ENCODE assay signal across 25 cellular contexts in genomic region chr3:99656606-99657005, GRCh38. TPM values are rescaled to one million over a fixed set of nuclear protein-coding genes. Genes with fewer than 3 reads are reported as not detected.
DNase-seq lines count a peak whose midpoint lies in the region; ATAC-seq, FAIRE-seq and TF ChIP-seq lines count a peak whose summit lies in the region.
"Had no signal": no experiment of that assay in that cellular context is flagged by ENCODE, and none has a peak within 500 bp of the region (broad histone marks: within the 10 kb centered on the region; RNA-seq: fewer than 3 reads in every experiment).

No MANE protein-coding gene starts in this region.

- H3K36me3 ChIP-seq in astrocyte (ENCODE audit: insufficient read depth, low read length) (peaks cover 9% of the 10 kb centered on the region), smooth muscle cell (ENCODE audit: low read depth) (no peaks in the 10 kb centered on the region), MM.1S (replicated peaks; ENCODE audit: insufficient read depth, low read length) (no peaks in the 10 kb centered on the region)
- H3K36me3 ChIP-seq: colonic mucosa, thyroid gland had no signal

- peaks cover 22% of the 10 kb centered on the region for H3K36me3 Mint-ChIP-seq in astrocyte (ENCODE audit: low read depth, unreplicated experiment)
- H3K36me3 Mint-ChIP-seq: activated naive CD4-positive, alpha-beta T cell treated with anti-CD3 and anti-CD28 coated beads, Interleukin-2, amount 50 U/mL, for 24 hours; CD8-positive, alpha-beta T cell; natural killer cell treated with Interleukin-12 subunit alpha and Interleukin-12 subunit beta and Interleukin-15 and Interleukin-18, amount 100 ng/mL, for 72 hours had no signal

- no peak overlapping the region for H2AFZ ChIP-seq in astrocyte (ENCODE audit: low read depth, low read length)
- H2AFZ ChIP-seq in smooth muscle cell (ENCODE audit: low read depth) = peak overlapping the region; percentile 21
- no peak overlapping the region for H2AFZ ChIP-seq in MM.1S (ENCODE audit: low read length)

- H3K79me2 ChIP-seq in astrocyte (ENCODE audit: insufficient read depth, low read length) = peaks cover 87% of the 10 kb centered on the region
- H3K79me2 ChIP-seq in smooth muscle cell (ENCODE audit: low read depth) = no peaks in the 10 kb centered on the region
- no peaks in the 10 kb centered on the region for H3K79me2 ChIP-seq in MM.1S (ENCODE audit: low read length)

- H3K9me3 ChIP-seq in astrocyte (ENCODE audit: insufficient read depth, low read depth, low read length) (no peaks in the 10 kb centered on the region), smooth muscle cell (replicated peaks; ENCODE audit: low read depth) (no peaks in the 10 kb centered on the region), MM.1S (replicated peaks; ENCODE audit: insufficient read depth, low read length) (no peaks in the 10 kb centered on the region)
- H3K9me3 ChIP-seq: body of pancreas, colonic mucosa, thyroid gland had no signal

- no peaks in the 10 kb centered on the region for H3F3A ChIP-seq in smooth muscle cell (ENCODE audit: low read depth)
- no peaks in the 10 kb centered on the region for H3F3A ChIP-seq in MM.1S (ENCODE audit: insufficient read depth, low read length)

- H4K20me1 ChIP-seq in astrocyte (ENCODE audit: insufficient read depth, low read length) = no peaks in the 10 kb centered on the region
- no peaks in the 10 kb centered on the region for H4K20me1 ChIP-seq in smooth muscle cell (ENCODE audit: low read depth)
- no peaks in the 10 kb centered on the region for H4K20me1 ChIP-seq in MM.1S (ENCODE audit: insufficient read depth, low read length)

- WGBS in smooth muscle cell (ENCODE audit: low lambda C conversion rate) = 73% methylated on average over 4 of the region's 4 CpGs

- peak overlapping the region; percentile 22 for H3K27ac Mint-ChIP-seq in astrocyte (ENCODE audit: unreplicated experiment)
- H3K27ac Mint-ChIP-seq: activated naive CD4-positive, alpha-beta T cell treated with anti-CD3 and anti-CD28 coated beads, Interleukin-2, amount 50 U/mL, for 24 hours; CD8-positive, alpha-beta T cell; natural killer cell treated with Interleukin-12 subunit alpha and Interleukin-12 subunit beta and Interleukin-15 and Interleukin-18, amount 100 ng/mL, for 72 hours; progenitor cell of endocrine pancreas had no signal

- DNase-seq in M059J (ENCODE audit: low read depth) = peak; percentile 87
- DNase-seq in astrocyte (ENCODE audit: low read depth) = peak; percentile 82
- DNase-seq in fibroblast of the aortic adventitia (ENCODE audit: low read depth) = peak; percentile 68
- DNase-seq in smooth muscle cell (lab: John Stamatoyannopoulos, UW; ENCODE audit: unreplicated experiment) = no peak
- no peak for DNase-seq in GM13977 (ENCODE audit: low spot score)
- no peak for DNase-seq in NCI-H526 (lab: John Stamatoyannopoulos, UW)
- no peak for DNase-seq in MM.1S
- DNase-seq: AML-193; body of pancreas; CD8-positive, alpha-beta T cell; colonic mucosa; DMS53; foreskin keratinocyte; NCI-H1694 treated with DMSO at 0.1 percent for 48 hours; Right ventricle myocardium superior; small intestine; stimulated activated naive CD4-positive, alpha-beta T cell; thyroid gland had no signal

- H3K4me1 ChIP-seq in astrocyte (ENCODE audit: insufficient read depth, low read length) (peaks cover 43% of the 10 kb centered on the region), smooth muscle cell (ENCODE audit: low read depth) (peaks cover 10% of the 10 kb centered on the region), MM.1S (ENCODE audit: low read length) (no peaks in the 10 kb centered on the region)
- H3K4me1 ChIP-seq: body of pancreas, colonic mucosa had no signal

- no peak overlapping the region for H3K4me3 Mint-ChIP-seq in astrocyte (ENCODE audit: unreplicated experiment)
- H3K4me3 Mint-ChIP-seq: activated naive CD4-positive, alpha-beta T cell treated with anti-CD3 and anti-CD28 coated beads, Interleukin-2, amount 50 U/mL, for 24 hours; CD8-positive, alpha-beta T cell; natural killer cell treated with Interleukin-12 subunit alpha and Interleukin-12 subunit beta and Interleukin-15 and Interleukin-18, amount 100 ng/mL, for 72 hours had no signal

- H3K9ac ChIP-seq in astrocyte (ENCODE audit: low read length) (peak overlapping the region; percentile 24), smooth muscle cell (ENCODE audit: low read depth) (no peak overlapping the region), MM.1S (ENCODE audit: low read length) (no peak overlapping the region)
- H3K9ac ChIP-seq: KMS-11 had no signal

- H3K4me3 ChIP-seq in astrocyte (ENCODE audit: insufficient read depth, low read depth, low read length) = no peak overlapping the region
- H3K4me3 ChIP-seq in fibroblast of the aortic adventitia (ENCODE audit: low read depth, low read length) = no peak overlapping the region
- H3K4me3 ChIP-seq in smooth muscle cell = no peak overlapping the region
- no peak overlapping the region for H3K4me3 ChIP-seq in MM.1S (ENCODE audit: low read length)
- H3K4me3 ChIP-seq: body of pancreas, colonic mucosa, thyroid gland had no signal

- H3K27me3 ChIP-seq in astrocyte (ENCODE audit: insufficient read depth, low read length) = no peaks in the 10 kb centered on the region
- H3K27me3 ChIP-seq in smooth muscle cell (ENCODE audit: low read depth) = no peaks in the 10 kb centered on the region
- H3K27me3 ChIP-seq in MM.1S (replicated peaks; ENCODE audit: insufficient read depth, low read length) = no peaks in the 10 kb centered on the region
- H3K27me3 ChIP-seq: body of pancreas, colonic mucosa, foreskin keratinocyte, thyroid gland had no signal

- H3K9me2 ChIP-seq in MM.1S (replicated peaks; ENCODE audit: insufficient read depth, low read length) = no peaks in the 10 kb centered on the region

- TF ChIP-seq CTCF in astrocyte (IDR thresholded peaks at IDR 0.05; ENCODE audit: insufficient read depth, low read depth, low read length) (no peak), fibroblast of the aortic adventitia (IDR thresholded peaks at IDR 0.05; ENCODE audit: insufficient read depth, low read length) (no peak), smooth muscle cell (IDR thresholded peaks at IDR 0.05; ENCODE audit: borderline replicate concordance, insufficient read depth, poor library complexity, severe bottlenecking) (no peak), GM13977 (IDR thresholded peaks at IDR 0.05; ENCODE audit: extremely low read depth, insufficient read depth, missing control alignments) (no peak), MM.1S (IDR thresholded peaks at IDR 0.05; ENCODE audit: low read length) (no peak)

- ATAC-seq in HG02623 (IDR thresholded peaks at IDR 0.05; ENCODE audit: unreplicated experiment) = no peak
- ATAC-seq: body of pancreas; CD8-positive, alpha-beta T cell; foreskin keratinocyte; natural killer cell treated with Interleukin-12 subunit alpha and Interleukin-12 subunit beta and Interleukin-15 and Interleukin-18, amount 100 ng/mL, for 72 hours had no signal

- H3K27me3 Mint-ChIP-seq in astrocyte (ENCODE audit: low read depth, unreplicated experiment) = no peaks in the 10 kb centered on the region
- H3K27me3 Mint-ChIP-seq: natural killer cell treated with Interleukin-12 subunit alpha and Interleukin-12 subunit beta and Interleukin-15 and Interleukin-18, amount 100 ng/mL, for 72 hours; progenitor cell of endocrine pancreas had no signal

- H3K4me1 Mint-ChIP-seq in astrocyte (ENCODE audit: low read depth, unreplicated experiment) = peaks cover 51% of the 10 kb centered on the region
- H3K4me1 Mint-ChIP-seq: activated naive CD4-positive, alpha-beta T cell treated with anti-CD3 and anti-CD28 coated beads, Interleukin-2, amount 50 U/mL, for 24 hours had no signal

- in situ Hi-C loops in GM13977 (cut with MboI; ENCODE audit: low pct_unique_long_range_greater_than_20kb, low sequenced_read_pairs, unreplicated experiment) = no loop called here

- H3K27ac ChIP-seq in astrocyte (ENCODE audit: low read depth, low read length) (peak overlapping the region; percentile 56), smooth muscle cell (ENCODE audit: low read depth) (no peak overlapping the region), MM.1S (ENCODE audit: low read length) (no peak overlapping the region)
- H3K27ac ChIP-seq: body of pancreas, colonic mucosa, foreskin keratinocyte, KMS-11, thyroid gland had no signal

- peak overlapping the region; percentile 30 for H3K4me2 ChIP-seq in astrocyte (ENCODE audit: low read length)
- H3K4me2 ChIP-seq in smooth muscle cell = no peak overlapping the region
- no peak overlapping the region for H3K4me2 ChIP-seq in MM.1S (ENCODE audit: low read depth, low read length)
- H3K4me2 ChIP-seq: KMS-11 had no signal

- peak; percentile 29 for FAIRE-seq in astrocyte (lab: Jason Lieb, UNC)
- FAIRE-seq: endometrium, small intestine, TTC549 had no signal

- H3K9me3 Mint-ChIP-seq in astrocyte (ENCODE audit: unreplicated experiment) = peaks cover 3% of the 10 kb centered on the region
- H3K9me3 Mint-ChIP-seq: activated naive CD4-positive, alpha-beta T cell treated with anti-CD3 and anti-CD28 coated beads, Interleukin-2, amount 50 U/mL, for 24 hours; CD8-positive, alpha-beta T cell had no signal

RNA-seq across cellular contexts. Expression of gene COL8A1, which starts 18.2 kb away (rescaled TPM):
- total RNA-seq in M059J (2014; rRNA removed; shearing (Covaris generic)) = 225 and 349 TPM in 2 replicates
- total RNA-seq in astrocyte (118 and 123 TPM in 2 replicates), fibroblast of the aortic adventitia (ENCODE audit: low replicate concordance) (24.3 and 25.1 TPM in 2 replicates), smooth muscle cell (8.2 and 17.1 TPM in 2 replicates)
- 7.9 and 9.3 TPM in 2 replicates for polyA plus RNA-seq in smooth muscle cell
- total RNA-seq: CD8-positive, alpha-beta T cell; progenitor cell of endocrine pancreas had no signal

Comparison
In these comparisons a context has a peak if more than half of its experiments do, and no peak if none do; other contexts are left out.
1. DNase-seq: peak in M059J (single experiment), astrocyte (single experiment) and fibroblast of the aortic adventitia (single experiment); none in smooth muscle cell (single experiment), GM13977 (single experiment), NCI-H526 (0 of 2) and MM.1S (single experiment).